In genomic region chr4:168631241-168632151, GRCh38 we compare ENCODE assay signal across 8 cellular contexts.
DNase-seq lines count a peak whose midpoint lies in the region; ATAC-seq and TF ChIP-seq lines count a peak whose summit lies in the region.

No MANE protein-coding gene starts in this region.

- H3K4me3 ChIP-seq in coronary artery: peak overlapping the region; percentile 80

- peak overlapping the region; percentile 69 to 87 for H3K27ac ChIP-seq in coronary artery

- H3K27me3 Mint-ChIP-seq in activated naive CD4-positive, alpha-beta T cell treated with anti-CD3 and anti-CD28 coated beads for 36 hours (ENCODE audit: low read depth): peaks cover 59% of the 10 kb centered on the region
- H3K27me3 Mint-ChIP-seq in activated naive CD4-positive, alpha-beta T cell treated with anti-CD3 and anti-CD28 coated beads, Interleukin-2, amount 10 ng/mL, durations not matched to agents 7 days and 5 days: peaks cover 64% of the 10 kb centered on the region
- H3K27me3 Mint-ChIP-seq in stimulated activated naive B cell treated with anti-CD40 and anti-IgM and Interleukin-4, amounts not matched to agents 10 μg/mL and 1 μg/mL and 100 μg/mL, for 72 hours: peaks cover 61 to 65% of the 10 kb centered on the region in 2 donors

- CTCF ChIA-PET in activated naive CD4-positive, alpha-beta T cell treated with anti-CD3 and anti-CD28 coated beads for 36 hours (lab: Charles Lee): interaction anchor here (1.0 kb wide), 1 partner anchor 116 kb away, joined by 3 read pairs; no protein-coding TSS in a partner anchor
- CTCF ChIA-PET in activated naive CD4-positive, alpha-beta T cell treated with anti-CD3 and anti-CD28 coated beads, Interleukin-2, amount 10 ng/mL, durations not matched to agents 7 days and 5 days (lab: Charles Lee): interaction anchor here (1.1 kb wide), 1 partner anchor 60 kb away, joined by 3 read pairs; no protein-coding TSS in a partner anchor

- peak overlapping the region; percentile 38 for H3K4me3 Mint-ChIP-seq in activated naive CD4-positive, alpha-beta T cell treated with anti-CD3 and anti-CD28 coated beads for 36 hours
- no peak overlapping the region for H3K4me3 Mint-ChIP-seq in activated naive CD4-positive, alpha-beta T cell treated with anti-CD3 and anti-CD28 coated beads, Interleukin-2, amount 10 ng/mL, durations not matched to agents 7 days and 5 days
- H3K4me3 Mint-ChIP-seq in stimulated activated naive B cell treated with anti-CD40 and anti-IgM and Interleukin-4, amounts not matched to agents 10 μg/mL and 1 μg/mL and 100 μg/mL, for 72 hours: peak overlapping the region; percentile 62 to 79

- H3K9me3 Mint-ChIP-seq in activated naive CD4-positive, alpha-beta T cell treated with anti-CD3 and anti-CD28 coated beads for 36 hours: no peaks in the 10 kb centered on the region
- H3K9me3 Mint-ChIP-seq in activated naive CD4-positive, alpha-beta T cell treated with anti-CD3 and anti-CD28 coated beads, Interleukin-2, amount 10 ng/mL, durations not matched to agents 7 days and 5 days: no peaks in the 10 kb centered on the region
- H3K9me3 Mint-ChIP-seq in stimulated activated naive B cell treated with anti-CD40 and anti-IgM and Interleukin-4, amounts not matched to agents 10 μg/mL and 1 μg/mL and 100 μg/mL, for 72 hours: no peaks in the 10 kb centered on the region

- H3K27ac Mint-ChIP-seq in activated naive CD4-positive, alpha-beta T cell treated with anti-CD3 and anti-CD28 coated beads for 36 hours: no peak overlapping the region
- no peak overlapping the region for H3K27ac Mint-ChIP-seq in activated naive CD4-positive, alpha-beta T cell treated with anti-CD3 and anti-CD28 coated beads, Interleukin-2, amount 10 ng/mL, durations not matched to agents 7 days and 5 days
- H3K27ac Mint-ChIP-seq in stimulated activated naive B cell treated with anti-CD40 and anti-IgM and Interleukin-4, amounts not matched to agents 10 μg/mL and 1 μg/mL and 100 μg/mL, for 72 hours: no peak overlapping the region

- peak; percentile 25 for TF ChIP-seq CTCF in coronary artery (IDR thresholded peaks at IDR 0.05)

- peaks cover 9% of the 10 kb centered on the region for H3K4me1 Mint-ChIP-seq in activated naive CD4-positive, alpha-beta T cell treated with anti-CD3 and anti-CD28 coated beads for 36 hours (ENCODE audit: low read depth)
- no peaks in the 10 kb centered on the region for H3K4me1 Mint-ChIP-seq in activated naive CD4-positive, alpha-beta T cell treated with anti-CD3 and anti-CD28 coated beads, Interleukin-2, amount 10 ng/mL, durations not matched to agents 7 days and 5 days
- peaks cover 14 to 22% of the 10 kb centered on the region in 2 donors for H3K4me1 Mint-ChIP-seq in stimulated activated naive B cell treated with anti-CD40 and anti-IgM and Interleukin-4, amounts not matched to agents 10 μg/mL and 1 μg/mL and 100 μg/mL, for 72 hours

- DNase-seq in activated naive CD4-positive, alpha-beta T cell treated with anti-CD3 and anti-CD28 coated beads for 36 hours: peak; percentile 14
- no peak for DNase-seq in activated naive CD4-positive, alpha-beta T cell treated with anti-CD3 and anti-CD28 coated beads, Interleukin-2, amount 10 ng/mL, durations not matched to agents 7 days and 5 days
- DNase-seq in NCI-H446 treated with DMSO at 0.1 percent for 48 hours (lab: John Stamatoyannopoulos, UW) (peak; percentile 45), coronary artery (ENCODE audit: low spot score) (peak; percentile 78), kidney tubule cell (ENCODE audit: low spot score) (peak; percentile 85)
- no peak for DNase-seq in stimulated activated naive B cell treated with anti-CD40 and anti-IgM and Interleukin-4, amounts not matched to agents 10 μg/mL and 1 μg/mL and 100 μg/mL, for 72 hours
- no peak for DNase-seq in stimulated activated naive CD4-positive, alpha-beta T cell treated with Interleukin-2 at 50 U/mL for 16 hours (lab: John Stamatoyannopoulos, UW)

- intact Hi-C loops in activated naive CD4-positive, alpha-beta T cell treated with anti-CD3 and anti-CD28 coated beads for 36 hours (cut with micrococcal nuclease): loop anchor here (5.0 kb wide), 1 partner anchor 119 kb away; no protein-coding TSS in a partner anchor

- no peaks in the 10 kb centered on the region for H3K36me3 Mint-ChIP-seq in activated naive CD4-positive, alpha-beta T cell treated with anti-CD3 and anti-CD28 coated beads for 36 hours (ENCODE audit: low read depth)
- H3K36me3 Mint-ChIP-seq in activated naive CD4-positive, alpha-beta T cell treated with anti-CD3 and anti-CD28 coated beads, Interleukin-2, amount 10 ng/mL, durations not matched to agents 7 days and 5 days: no peaks in the 10 kb centered on the region
- H3K36me3 Mint-ChIP-seq in stimulated activated naive B cell treated with anti-CD40 and anti-IgM and Interleukin-4, amounts not matched to agents 10 μg/mL and 1 μg/mL and 100 μg/mL, for 72 hours: no peaks in the 10 kb centered on the region

- ATAC-seq in stimulated activated naive B cell treated with anti-CD40 and anti-IgM and Interleukin-4, amounts not matched to agents 10 μg/mL and 1 μg/mL and 100 μg/mL, for 72 hours (replicated peaks): peak; percentile 45 to 58
- no peak for ATAC-seq in HG02973 (IDR thresholded peaks at IDR 0.05; ENCODE audit: unreplicated experiment)

Comparison
In these comparisons a context has a peak if more than half of its experiments do, and no peak if none do; other contexts are left out.
1. DNase-seq: peak in activated naive CD4-positive, alpha-beta T cell treated with anti-CD3 and anti-CD28 coated beads for 36 hours (single experiment), NCI-H446 treated with DMSO at 0.1 percent for 48 hours (single experiment), coronary artery (single experiment) and kidney tubule cell (single experiment); none in activated naive CD4-positive, alpha-beta T cell treated with anti-CD3 and anti-CD28 coated beads, Interleukin-2, amount 10 ng/mL, durations not matched to agents 7 days and 5 days (single experiment), stimulated activated naive B cell treated with anti-CD40 and anti-IgM and Interleukin-4, amounts not matched to agents 10 μg/mL and 1 μg/mL and 100 μg/mL, for 72 hours (single experiment) and stimulated activated naive CD4-positive, alpha-beta T cell treated with Interleukin-2 at 50 U/mL for 16 hours (single experiment).